Comparison of ENCODE assay signal across 1 cellular context in the genomic region with DNA sequence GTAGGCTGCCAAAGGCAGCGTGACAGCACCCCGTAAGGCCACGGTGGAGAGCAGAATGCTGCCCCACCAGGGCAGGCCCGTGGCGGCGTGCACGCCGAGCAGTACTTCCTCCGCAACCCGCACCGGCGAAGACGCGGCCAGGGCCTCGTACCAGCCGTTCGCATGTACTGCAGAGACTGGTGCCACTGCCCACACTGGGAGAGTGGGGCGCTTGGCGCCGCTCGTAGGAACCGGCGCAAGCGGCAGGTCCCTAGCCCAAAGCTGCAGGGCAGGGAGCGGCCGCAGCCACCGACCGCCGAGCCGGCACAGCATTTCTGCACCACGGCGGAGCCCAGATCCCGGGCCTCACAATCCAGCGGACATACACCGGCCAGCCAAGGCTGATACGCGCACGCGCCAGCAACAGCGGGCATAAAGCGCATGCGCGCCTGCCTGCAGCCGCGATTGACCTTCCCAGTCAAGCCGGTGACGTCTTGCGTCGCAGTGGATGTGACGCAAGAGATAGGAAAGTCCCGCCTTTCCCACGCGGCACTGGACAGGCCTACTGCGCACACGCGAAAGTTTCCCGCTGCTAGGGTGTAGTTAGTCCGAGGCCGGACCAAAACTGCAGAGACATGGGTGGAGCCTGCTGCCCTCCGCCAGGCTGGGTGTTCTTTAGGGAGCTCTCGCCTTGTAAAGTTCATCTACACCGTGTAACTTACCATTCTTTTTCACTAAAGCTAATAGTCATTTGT.
TF ChIP-seq lines count a peak whose summit lies in the region.

Gene COX18, minus strand, starts transcription at position 379 of the 734 bp plus-strand sequence. Its CDS starts 67 bp downstream, at position 312.

TF ChIP-seq in HEK293, 187 proteins besides CTCF, POLR2A, EP300 and RAD21 (continued from another document):
- TF ChIP-seq, protein P1, sequence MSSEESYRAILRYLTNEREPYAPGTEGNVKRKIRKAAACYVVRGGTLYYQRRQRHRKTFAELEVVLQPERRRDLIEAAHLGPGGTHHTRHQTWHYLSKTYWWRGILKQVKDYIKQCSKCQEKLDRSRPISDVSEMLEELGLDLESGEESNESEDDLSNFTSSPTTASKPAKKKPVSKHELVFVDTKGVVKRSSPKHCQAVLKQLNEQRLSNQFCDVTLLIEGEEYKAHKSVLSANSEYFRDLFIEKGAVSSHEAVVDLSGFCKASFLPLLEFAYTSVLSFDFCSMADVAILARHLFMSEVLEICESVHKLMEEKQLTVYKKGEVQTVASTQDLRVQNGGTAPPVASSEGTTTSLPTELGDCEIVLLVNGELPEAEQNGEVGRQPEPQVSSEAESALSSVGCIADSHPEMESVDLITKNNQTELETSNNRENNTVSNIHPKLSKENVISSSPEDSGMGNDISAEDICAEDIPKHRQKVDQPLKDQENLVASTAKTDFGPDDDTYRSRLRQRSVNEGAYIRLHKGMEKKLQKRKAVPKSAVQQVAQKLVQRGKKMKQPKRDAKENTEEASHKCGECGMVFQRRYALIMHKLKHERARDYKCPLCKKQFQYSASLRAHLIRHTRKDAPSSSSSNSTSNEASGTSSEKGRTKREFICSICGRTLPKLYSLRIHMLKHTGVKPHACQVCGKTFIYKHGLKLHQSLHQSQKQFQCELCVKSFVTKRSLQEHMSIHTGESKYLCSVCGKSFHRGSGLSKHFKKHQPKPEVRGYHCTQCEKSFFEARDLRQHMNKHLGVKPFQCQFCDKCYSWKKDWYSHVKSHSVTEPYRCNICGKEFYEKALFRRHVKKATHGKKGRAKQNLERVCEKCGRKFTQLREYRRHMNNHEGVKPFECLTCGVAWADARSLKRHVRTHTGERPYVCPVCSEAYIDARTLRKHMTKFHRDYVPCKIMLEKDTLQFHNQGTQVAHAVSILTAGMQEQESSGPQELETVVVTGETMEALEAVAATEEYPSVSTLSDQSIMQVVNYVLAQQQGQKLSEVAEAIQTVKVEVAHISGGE (tag by site-specific recombination; conservative IDR thresholded peaks at IDR 0.05; ENCODE audit: low read depth), result peak; percentile 65
- peak; percentile 46 for TF ChIP-seq ZXDB (tag by site-specific recombination; IDR thresholded peaks at IDR 0.05)
- TF ChIP-seq ZFP37 (tag by site-specific recombination; IDR thresholded peaks at IDR 0.05), result peak; percentile 94
- TF ChIP-seq ZNF10 (tag by site-specific recombination; IDR thresholded peaks at IDR 0.05), result 0 out of 2 replicates have a peak, but pooled peaks have one; percentile 55
- TF ChIP-seq ZNF629 (tag by site-specific recombination; IDR thresholded peaks at IDR 0.05), result peak; percentile 99
- TF ChIP-seq ZNF501 (tag by site-specific recombination; IDR thresholded peaks at IDR 0.05), result peak; percentile 84
- peak; percentile 27 for TF ChIP-seq SETDB1 (IDR thresholded peaks at IDR 0.05; ENCODE audit: insufficient read length, low read length)
- peak; percentile 92 for TF ChIP-seq PRDM1 (tag by site-specific recombination; IDR thresholded peaks at IDR 0.05)
- TF ChIP-seq ZNF24 (tag by site-specific recombination; IDR thresholded peaks at IDR 0.05), result 0 out of 2 replicates have a peak, but pooled peaks have one; percentile 16
- TF ChIP-seq SP3 (tag by site-specific recombination; IDR thresholded peaks at IDR 0.05), result peak; percentile 55; the same call in 1 of the 2 replicates
- peak; percentile 38; the same call in 1 of the 2 replicates for TF ChIP-seq ZNF341 (tag by site-specific recombination; IDR thresholded peaks at IDR 0.05; ENCODE audit: low read depth)
- peak; percentile 83 for TF ChIP-seq SP2 (tag by site-specific recombination; IDR thresholded peaks at IDR 0.05)
- no peak for TF ChIP-seq ZNF473 (tag by site-specific recombination; IDR thresholded peaks at IDR 0.05)
- TF ChIP-seq ZBTB49 (tag by site-specific recombination; IDR thresholded peaks at IDR 0.05; ENCODE audit: low read depth), result no peak
- TF ChIP-seq ZNF600 (tag by site-specific recombination; IDR thresholded peaks at IDR 0.05), result peak; percentile 79
- no peak for TF ChIP-seq ZSCAN30 (tag by site-specific recombination; IDR thresholded peaks at IDR 0.05)
- peak; percentile 89 for TF ChIP-seq ZBTB20 (tag by site-specific recombination; IDR thresholded peaks at IDR 0.05)
- TF ChIP-seq ZNF660 (tag by site-specific recombination; IDR thresholded peaks at IDR 0.05), result peak; percentile 33; the same call in 1 of the 2 replicates
- no peak; the same call in 1 of the 2 replicates for TF ChIP-seq KLF8 (tag by site-specific recombination; IDR thresholded peaks at IDR 0.05)
- 0 out of 2 replicates have a peak, but pooled peaks have one; percentile 12 for TF ChIP-seq ZNF843 (tag by site-specific recombination; IDR thresholded peaks at IDR 0.05)
- peak; percentile 94 for TF ChIP-seq ZNF2 (tag by site-specific recombination; IDR thresholded peaks at IDR 0.05)
- peak; percentile 49; the same call in 1 of the 2 replicates for TF ChIP-seq TRIM28 (IDR thresholded peaks at IDR 0.05; ENCODE audit: borderline replicate concordance, low read length)
- TF ChIP-seq, protein P2, sequence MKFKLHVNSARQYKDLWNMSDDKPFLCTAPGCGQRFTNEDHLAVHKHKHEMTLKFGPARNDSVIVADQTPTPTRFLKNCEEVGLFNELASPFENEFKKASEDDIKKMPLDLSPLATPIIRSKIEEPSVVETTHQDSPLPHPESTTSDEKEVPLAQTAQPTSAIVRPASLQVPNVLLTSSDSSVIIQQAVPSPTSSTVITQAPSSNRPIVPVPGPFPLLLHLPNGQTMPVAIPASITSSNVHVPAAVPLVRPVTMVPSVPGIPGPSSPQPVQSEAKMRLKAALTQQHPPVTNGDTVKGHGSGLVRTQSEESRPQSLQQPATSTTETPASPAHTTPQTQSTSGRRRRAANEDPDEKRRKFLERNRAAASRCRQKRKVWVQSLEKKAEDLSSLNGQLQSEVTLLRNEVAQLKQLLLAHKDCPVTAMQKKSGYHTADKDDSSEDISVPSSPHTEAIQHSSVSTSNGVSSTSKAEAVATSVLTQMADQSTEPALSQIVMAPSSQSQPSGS (tag by site-specific recombination; IDR thresholded peaks at IDR 0.05; ENCODE audit: low read depth), result peak; percentile 90
- TF ChIP-seq ZBTB21 (tag by site-specific recombination; IDR thresholded peaks at IDR 0.05), result peak; percentile 98
- TF ChIP-seq, protein P3, sequence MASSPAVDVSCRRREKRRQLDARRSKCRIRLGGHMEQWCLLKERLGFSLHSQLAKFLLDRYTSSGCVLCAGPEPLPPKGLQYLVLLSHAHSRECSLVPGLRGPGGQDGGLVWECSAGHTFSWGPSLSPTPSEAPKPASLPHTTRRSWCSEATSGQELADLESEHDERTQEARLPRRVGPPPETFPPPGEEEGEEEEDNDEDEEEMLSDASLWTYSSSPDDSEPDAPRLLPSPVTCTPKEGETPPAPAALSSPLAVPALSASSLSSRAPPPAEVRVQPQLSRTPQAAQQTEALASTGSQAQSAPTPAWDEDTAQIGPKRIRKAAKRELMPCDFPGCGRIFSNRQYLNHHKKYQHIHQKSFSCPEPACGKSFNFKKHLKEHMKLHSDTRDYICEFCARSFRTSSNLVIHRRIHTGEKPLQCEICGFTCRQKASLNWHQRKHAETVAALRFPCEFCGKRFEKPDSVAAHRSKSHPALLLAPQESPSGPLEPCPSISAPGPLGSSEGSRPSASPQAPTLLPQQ (tag by site-specific recombination; IDR thresholded peaks at IDR 0.05), result 0 out of 2 replicates have a peak, but pooled peaks have one; percentile 16
- TF ChIP-seq ZNF658 (tag by site-specific recombination; IDR thresholded peaks at IDR 0.05), result no peak
- TF ChIP-seq ZNF221 (tag by site-specific recombination; IDR thresholded peaks at IDR 0.05; ENCODE audit: borderline replicate concordance), result no peak
- TF ChIP-seq ZNF121 (tag by site-specific recombination; IDR thresholded peaks at IDR 0.05), result 0 out of 2 replicates have a peak, but pooled peaks have one; percentile 5
- peak; percentile 94 for TF ChIP-seq ZBTB26 (tag by site-specific recombination; optimal IDR thresholded peaks at IDR 0.05)
- TF ChIP-seq ZNF837 (tag by site-specific recombination; IDR thresholded peaks at IDR 0.05), result no peak
- TF ChIP-seq ZNF639 (tag by site-specific recombination; IDR thresholded peaks at IDR 0.05), result no peak
- TF ChIP-seq ZNF513 (tag by site-specific recombination; IDR thresholded peaks at IDR 0.05), result no peak
- no peak for TF ChIP-seq KLF7 (tag by site-specific recombination; IDR thresholded peaks at IDR 0.05; ENCODE audit: borderline replicate concordance)
- TF ChIP-seq GLIS2 (tag by site-specific recombination; IDR thresholded peaks at IDR 0.05), result peak; percentile 68
- peak; percentile 70 for TF ChIP-seq ZNF335 (tag by site-specific recombination; conservative IDR thresholded peaks at IDR 0.05)
- 0 out of 2 replicates have a peak, but pooled peaks have one; percentile 25 for TF ChIP-seq ZBTB8A (tag by site-specific recombination; IDR thresholded peaks at IDR 0.05)
- 0 out of 2 replicates have a peak, but pooled peaks have one; percentile 23 for TF ChIP-seq ZNF239 (tag by site-specific recombination; IDR thresholded peaks at IDR 0.05)
- TF ChIP-seq, protein P4, sequence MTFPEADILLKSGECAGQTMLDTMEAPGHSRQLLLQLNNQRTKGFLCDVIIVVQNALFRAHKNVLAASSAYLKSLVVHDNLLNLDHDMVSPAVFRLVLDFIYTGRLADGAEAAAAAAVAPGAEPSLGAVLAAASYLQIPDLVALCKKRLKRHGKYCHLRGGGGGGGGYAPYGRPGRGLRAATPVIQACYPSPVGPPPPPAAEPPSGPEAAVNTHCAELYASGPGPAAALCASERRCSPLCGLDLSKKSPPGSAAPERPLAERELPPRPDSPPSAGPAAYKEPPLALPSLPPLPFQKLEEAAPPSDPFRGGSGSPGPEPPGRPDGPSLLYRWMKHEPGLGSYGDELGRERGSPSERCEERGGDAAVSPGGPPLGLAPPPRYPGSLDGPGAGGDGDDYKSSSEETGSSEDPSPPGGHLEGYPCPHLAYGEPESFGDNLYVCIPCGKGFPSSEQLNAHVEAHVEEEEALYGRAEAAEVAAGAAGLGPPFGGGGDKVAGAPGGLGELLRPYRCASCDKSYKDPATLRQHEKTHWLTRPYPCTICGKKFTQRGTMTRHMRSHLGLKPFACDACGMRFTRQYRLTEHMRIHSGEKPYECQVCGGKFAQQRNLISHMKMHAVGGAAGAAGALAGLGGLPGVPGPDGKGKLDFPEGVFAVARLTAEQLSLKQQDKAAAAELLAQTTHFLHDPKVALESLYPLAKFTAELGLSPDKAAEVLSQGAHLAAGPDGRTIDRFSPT (tag by site-specific recombination; IDR thresholded peaks at IDR 0.05), result peak; percentile 71; the same call in 1 of the 2 replicates
- no peak for TF ChIP-seq ZBTB1 (tag by site-specific recombination; IDR thresholded peaks at IDR 0.05)
TF ChIP-seq in HEK293: peak in this region for 32.
